ENCODE assay signal across 11 cellular contexts in genomic region chr16:86515780-86516617, GRCh38. TPM values are rescaled to one million over a fixed set of nuclear protein-coding genes. Genes with fewer than 3 reads are reported as not detected.
DNase-seq lines count a peak whose midpoint lies in the region; FAIRE-seq and TF ChIP-seq lines count a peak whose summit lies in the region.
"Had no signal": no experiment of that assay in that cellular context is flagged by ENCODE, and none has a peak within 500 bp of the region (broad histone marks: within the 10 kb centered on the region; RNA-seq: fewer than 3 reads in every experiment).

No MANE protein-coding gene starts in this region.

- FAIRE-seq in kidney (lab: Jason Lieb, UNC) = no peak
- no peak for FAIRE-seq in D721Med (lab: Jason Lieb, UNC)
- FAIRE-seq: pancreas had no signal

- no peaks in the 10 kb centered on the region for H3K9me3 ChIP-seq in kidney (ENCODE audit: control insufficient read depth in 1 of 2, low read length in 2 of 2)
- H3K9me3 ChIP-seq: body of pancreas, pancreas, thoracic aorta had no signal

- H3K4me3 Mint-ChIP-seq in HFFc6 = peak overlapping the region; percentile 45; the same call in 1 of the 2 replicates
- H3K4me3 Mint-ChIP-seq in T-helper 2 cell treated with Interferon-gamma antibody and Interleukin-4, amounts not matched to agents 5 μg/mL and 100 μg/mL, for 36 hours = no peak overlapping the region

- H3K36me3 ChIP-seq in kidney (ENCODE audit: control insufficient read depth in 1 of 2, insufficient read depth in 2 of 2, low read length in 2 of 2) = no peaks in the 10 kb centered on the region
- H3K36me3 ChIP-seq: pancreas, thoracic aorta had no signal

- peak overlapping the region; percentile 59 for H3K4me3 ChIP-seq in choroid plexus epithelial cell (ENCODE audit: low read depth, low read length)
- H3K4me3 ChIP-seq in kidney (ENCODE audit: low read length in 2 of 2) = no peak overlapping the region
- peak overlapping the region; percentile 31 for H3K4me3 ChIP-seq in skeletal muscle cell (ENCODE audit: low read depth, low read length)
- H3K4me3 ChIP-seq: body of pancreas, pancreas, thoracic aorta had no signal

- H3K36me3 Mint-ChIP-seq in HFFc6 (ENCODE audit: low read depth) = peaks cover 34% of the 10 kb centered on the region
- no peaks in the 10 kb centered on the region for H3K36me3 Mint-ChIP-seq in T-helper 2 cell treated with Interferon-gamma antibody and Interleukin-4, amounts not matched to agents 5 μg/mL and 100 μg/mL, for 36 hours (ENCODE audit: low read depth)

- H3K9me3 Mint-ChIP-seq in HFFc6 = no peaks in the 10 kb centered on the region
- no peaks in the 10 kb centered on the region for H3K9me3 Mint-ChIP-seq in T-helper 2 cell treated with Interferon-gamma antibody and Interleukin-4, amounts not matched to agents 5 μg/mL and 100 μg/mL, for 36 hours

- TF ChIP-seq CTCF in HFFc6 (IDR thresholded peaks at IDR 0.05) = no peak
- TF ChIP-seq CTCF in choroid plexus epithelial cell (conservative IDR thresholded peaks at IDR 0.05; ENCODE audit: low read depth, low read length) = peak; percentile 1
- TF ChIP-seq CTCF in kidney (IDR thresholded peaks at IDR 0.05; ENCODE audit: borderline replicate concordance, extremely low read depth, insufficient read depth) = no peak
- no peak for TF ChIP-seq CTCF in D721Med (IDR thresholded peaks at IDR 0.05; ENCODE audit: insufficient read depth, missing control alignments)

- no peak overlapping the region for H3K9ac ChIP-seq in kidney (ENCODE audit: low read length in 2 of 2)

- no peak overlapping the region; the same call in 1 of the 2 replicates for H3K27ac Mint-ChIP-seq in HFFc6
- no peak overlapping the region for H3K27ac Mint-ChIP-seq in T-helper 2 cell treated with Interferon-gamma antibody and Interleukin-4, amounts not matched to agents 5 μg/mL and 100 μg/mL, for 36 hours

- DNase-seq in HFFc6 = no peak
- peak; percentile 62 for DNase-seq in choroid plexus epithelial cell (ENCODE audit: low read depth)
- peak; percentile 65 for DNase-seq in kidney
- no peak for DNase-seq in skeletal muscle cell (ENCODE audit: low read depth)
- no peak for DNase-seq in A172 (ENCODE audit: low spot score)
- DNase-seq in D721Med (ENCODE audit: insufficient read length, low spot score) = no peak
- no peak for DNase-seq in T-helper 2 cell treated with Interferon-gamma antibody and Interleukin-4, amounts not matched to agents 5 μg/mL and 100 μg/mL, for 36 hours (ENCODE audit: low spot score)
- no peak for DNase-seq in cerebellar nuclear complex (lab: John Stamatoyannopoulos, UW)
- DNase-seq: body of pancreas had no signal

- intact Hi-C loops in kidney (cut with DNase I) = loop anchor here (5.0 to 10.0 kb wide), 2 partner anchors 444 to 701 kb away; no protein-coding TSS in a partner anchor

- H3K27me3 Mint-ChIP-seq in HFFc6 (ENCODE audit: insufficient read depth) = peaks cover 9% of the 10 kb centered on the region
- peaks cover 72% of the 10 kb centered on the region for H3K27me3 Mint-ChIP-seq in T-helper 2 cell treated with Interferon-gamma antibody and Interleukin-4, amounts not matched to agents 5 μg/mL and 100 μg/mL, for 36 hours (ENCODE audit: low read depth)

- peaks cover 0 to 3% of the 10 kb centered on the region in 2 donors for H3K4me1 ChIP-seq in kidney (ENCODE audit: control insufficient read depth in 1 of 2, insufficient read depth in 1 of 2, low read depth in 1 of 2, low read length in 2 of 2)
- H3K4me1 ChIP-seq: pancreas had no signal

- peaks cover 46% of the 10 kb centered on the region for H3K4me1 Mint-ChIP-seq in HFFc6 (ENCODE audit: low read depth)
- H3K4me1 Mint-ChIP-seq in T-helper 2 cell treated with Interferon-gamma antibody and Interleukin-4, amounts not matched to agents 5 μg/mL and 100 μg/mL, for 36 hours (ENCODE audit: low read depth) = peaks cover 10% of the 10 kb centered on the region

- no peak overlapping the region for H3K27ac ChIP-seq in kidney (ENCODE audit: low read depth in 2 of 2, low read length in 2 of 2)
- H3K27ac ChIP-seq: body of pancreas, pancreas, thoracic aorta had no signal

RNA-seq across cellular contexts. Expression of gene FOXF1, which starts 5.7 kb away (rescaled TPM):
- total RNA-seq in HFFc6 (2021; fragmentation: NEBNext Ultra II Directional; extraction: Animal tissue kit (Norgen Biotek cat#: 25700)) = 10 to 100 TPM; 12.5 to 20.5 (median 17.9) TPM
- total RNA-seq in kidney = 0.57 TPM
- polyA plus RNA-seq in kidney (ENCODE audit: insufficient read depth, low read depth, low replicate concordance) = 0.67 TPM
- 2.1 TPM in 2 replicates for total RNA-seq in A172 (2014; rRNA removed; shearing (Covaris generic))

RNA-seq across cellular contexts. Expression of gene MTHFSD, which starts 39.0 kb away (rescaled TPM):
- 10 to 100 TPM; 16.8 to 18.6 (median 17.0) TPM for total RNA-seq in HFFc6 (2021; fragmentation: NEBNext Ultra II Directional; extraction: Animal tissue kit (Norgen Biotek cat#: 25700))
- 26.2 TPM for total RNA-seq in kidney
- polyA plus RNA-seq in kidney (ENCODE audit: insufficient read depth, low read depth, low replicate concordance) = 11.3 TPM
- 7.8 and 16.2 TPM in 2 replicates for total RNA-seq in A172 (2014; rRNA removed; shearing (Covaris generic))

RNA-seq across cellular contexts. Expression of gene FOXC2, which starts 50.6 kb away (rescaled TPM):
- 1 to 10 TPM; 6.3 to 8.4 (median 7.9) TPM for total RNA-seq in HFFc6 (2021; fragmentation: NEBNext Ultra II Directional; extraction: Animal tissue kit (Norgen Biotek cat#: 25700))
- total RNA-seq in kidney = 6.3 TPM
- 3.8 TPM for polyA plus RNA-seq in kidney (ENCODE audit: insufficient read depth, low read depth, low replicate concordance)
- total RNA-seq in A172 (2014; rRNA removed; shearing (Covaris generic)) = 1.3 and 2.3 TPM in 2 replicates

Comparison
In these comparisons a context has a peak if more than half of its experiments do, and no peak if none do; other contexts are left out.
1. DNase-seq: peak in choroid plexus epithelial cell (single experiment) and kidney (single experiment); none in HFFc6 (single experiment), skeletal muscle cell (single experiment), A172 (single experiment), D721Med (single experiment), T-helper 2 cell treated with Interferon-gamma antibody and Interleukin-4, amounts not matched to agents 5 μg/mL and 100 μg/mL, for 36 hours (single experiment) and cerebellar nuclear complex (0 of 2).
2. H3K4me3 ChIP-seq: peak in choroid plexus epithelial cell (single experiment) and skeletal muscle cell (single experiment); none in kidney (0 of 2).